In genomic region chr2:238106698-238107524, GRCh38 we compare ENCODE assay signal across 9 cellular contexts. TPM values are rescaled to one million over a fixed set of nuclear protein-coding genes. Genes with fewer than 3 reads are reported as not detected.
DNase-seq lines count a peak whose midpoint lies in the region; ATAC-seq and TF ChIP-seq lines count a peak whose summit lies in the region.
"Had no signal": no experiment of that assay in that cellular context is flagged by ENCODE, and none has a peak within 500 bp of the region (broad histone marks: within the 10 kb centered on the region; RNA-seq: fewer than 3 reads in every experiment).

No MANE protein-coding gene starts in this region.

- H3K4me3 ChIP-seq in NB4 (ENCODE audit: low read depth, low read length): no peak overlapping the region
- H3K4me3 ChIP-seq: gastrocnemius medialis had no signal

- no peak for TF ChIP-seq POLR2A in NB4 (IDR thresholded peaks at IDR 0.05; ENCODE audit: extremely low read depth, insufficient read length)

- POLR2A ChIA-PET in RWPE1 (lab: Yijun Ruan, JAX; ENCODE audit: low non-redundant PET): no interaction called here

- peak; percentile 20 for ATAC-seq in esophagus mucosa
- no peak for ATAC-seq in GM18858 (IDR thresholded peaks at IDR 0.05; ENCODE audit: unreplicated experiment)
- ATAC-seq: gastrocnemius medialis had no signal

- DNase-seq in DMS53 treated with DMSO at 0.1 percent for 48 hours (lab: John Stamatoyannopoulos, UW; ENCODE audit: unreplicated experiment): peak; percentile 85
- DNase-seq in GM20000 (ENCODE audit: low spot score): peak; percentile 70
- peak; percentile 50 for DNase-seq in NB4 (ENCODE audit: low read depth)
- no peak for DNase-seq in RWPE1 (ENCODE audit: low spot score)
- DNase-seq in NCI-H2107 treated with DMSO at 0.1 percent for 48 hours (lab: John Stamatoyannopoulos, UW; ENCODE audit: unreplicated experiment): no peak
- no peak for DNase-seq in effector CD4-positive, alpha-beta T cell

- peak; percentile 19 for TF ChIP-seq CTCF in GM20000 (IDR thresholded peaks at IDR 0.05; ENCODE audit: extremely low read depth, missing control alignments)
- peak; percentile 14 for TF ChIP-seq CTCF in NB4 (IDR thresholded peaks at IDR 0.05; ENCODE audit: low read depth, low read length)
- TF ChIP-seq CTCF in RWPE1 (conservative IDR thresholded peaks at IDR 0.05; ENCODE audit: low read depth): no peak

- CTCF ChIA-PET in RWPE1 (lab: Yijun Ruan, JAX): interaction anchor here (0.6 kb wide), 1 partner anchor 116 kb away, joined by 4 read pairs; no protein-coding TSS in a partner anchor

- no peak overlapping the region for H3K27ac ChIP-seq in RWPE1
- H3K27ac ChIP-seq: gastrocnemius medialis had no signal

RNA-seq across cellular contexts. Expression of gene ESPNL, which starts 6.8 kb away (rescaled TPM):
- 0.40 TPM for total RNA-seq in esophagus mucosa

RNA-seq across cellular contexts. Expression of gene KLHL30, which starts 31.6 kb away (rescaled TPM):
- 0.08 TPM for total RNA-seq in esophagus mucosa

RNA-seq across cellular contexts. Expression of gene SCLY, which starts 46.1 kb away (rescaled TPM):
- 8.9 TPM for total RNA-seq in esophagus mucosa

RNA-seq across cellular contexts. Expression of gene ERFE, which starts 51.9 kb away (rescaled TPM):
- total RNA-seq in esophagus mucosa: 0.44 TPM

Comparison
In these comparisons a context has a peak if more than half of its experiments do, and no peak if none do; other contexts are left out.
1. DNase-seq: peak in DMS53 treated with DMSO at 0.1 percent for 48 hours (single experiment), GM20000 (single experiment) and NB4 (single experiment); none in RWPE1 (single experiment), NCI-H2107 treated with DMSO at 0.1 percent for 48 hours (single experiment) and effector CD4-positive, alpha-beta T cell (single experiment).